In genomic region chr19:49338691-49339363, GRCh38 we compare ENCODE assay signal across 1 cellular context.
TF ChIP-seq lines count a peak whose summit lies in the region.

No MANE protein-coding gene starts in this region.

TF ChIP-seq in HepG2, 621 proteins besides CTCF, POLR2A, EP300 and RAD21:
- 0 out of 2 replicates have a peak, but pooled peaks have one; percentile 23 for TF ChIP-seq ZBTB33 (CRISPR knock-in tag; IDR thresholded peaks at IDR 0.05)
- no peak for TF ChIP-seq ZNF639 (CRISPR knock-in tag; conservative IDR thresholded peaks at IDR 0.05)
- no peak for TF ChIP-seq SETDB1 (CRISPR knock-in tag; IDR thresholded peaks at IDR 0.05; ENCODE audit: borderline replicate concordance)
- no peak for TF ChIP-seq SKI (IDR thresholded peaks at IDR 0.05; ENCODE audit: partially characterized antibody)
TF ChIP-seq in HepG2: peak in this region for 1.
